ENCODE assay signal across 16 cellular contexts in the genomic region with DNA sequence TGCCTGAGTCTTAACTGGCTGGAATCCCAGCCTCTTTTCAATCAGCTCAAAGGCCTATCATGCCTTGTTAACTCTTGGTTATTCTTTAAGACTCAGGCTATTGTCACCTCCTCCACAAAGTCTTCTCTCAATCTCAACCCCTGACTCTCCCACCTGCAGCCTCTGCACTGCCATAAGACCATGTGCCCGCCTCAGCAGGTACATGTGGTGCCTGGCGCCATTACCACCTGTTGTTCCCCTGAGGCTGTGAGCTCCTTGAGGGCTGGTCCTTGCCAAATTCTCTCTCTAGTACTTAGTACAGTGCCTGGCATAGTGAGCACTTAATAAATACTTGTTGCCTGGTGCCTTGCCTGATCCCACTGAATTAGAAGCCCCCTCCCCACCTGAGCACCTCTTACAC.
DNase-seq lines count a peak whose midpoint lies in the region; ATAC-seq, FAIRE-seq and TF ChIP-seq lines count a peak whose summit lies in the region.
"Had no signal": no experiment of that assay in that cellular context is flagged by ENCODE, and none has a peak within 500 bp of the region (broad histone marks: within the 10 kb centered on the region; RNA-seq: fewer than 3 reads in every experiment).

No MANE protein-coding gene starts in this region.

- no peak overlapping the region for H3K4ac ChIP-seq in neuronal stem cell (ENCODE audit: low read length)

- no peak overlapping the region for H2AK5ac ChIP-seq in neuronal stem cell (ENCODE audit: low read depth, low read length)

- no peak overlapping the region for H3K9ac ChIP-seq in astrocyte (ENCODE audit: low read length)
- H3K9ac ChIP-seq in neuronal stem cell (ENCODE audit: low read depth, low read length, poor library complexity) = no peak overlapping the region

- H4K91ac ChIP-seq in neuronal stem cell (ENCODE audit: low read depth, low read length, poor library complexity) = no peak overlapping the region

- H3K4me3 Mint-ChIP-seq in astrocyte (ENCODE audit: unreplicated experiment) = no peak overlapping the region
- H3K4me3 Mint-ChIP-seq: CD4-positive, alpha-beta T cell had no signal

- H3K36me3 ChIP-seq in astrocyte (ENCODE audit: insufficient read depth, low read length) = no peaks in the 10 kb centered on the region
- H3K36me3 ChIP-seq in neuronal stem cell (replicated peaks in 1 of 2; ENCODE audit: control insufficient read depth in 2 of 2, insufficient read depth in 2 of 2, low read length in 2 of 2) = no peaks in the 10 kb centered on the region

- no peaks in the 10 kb centered on the region for H3K36me3 Mint-ChIP-seq in astrocyte (ENCODE audit: low read depth, unreplicated experiment)

- CTCF ChIA-PET in A549 (lab: Yijun Ruan, JAX) = interaction anchor here (1.1 to 1.8 kb wide), 2 partner anchors 43 to 173 kb away, joined by 3 to 6 read pairs; no protein-coding TSS in a partner anchor

- H3K23ac ChIP-seq in neuronal stem cell (ENCODE audit: low read depth, low read length, poor library complexity) = no peak overlapping the region

- no peak overlapping the region for H2BK120ac ChIP-seq in neuronal stem cell (ENCODE audit: low read depth, low read length)

- H2BK5ac ChIP-seq in neuronal stem cell (ENCODE audit: low read length) = no peak overlapping the region

- H3K27ac ChIP-seq in A549 = peak overlapping the region in 1 of 2 experiments; percentile 64; a peak in 3 of 6 replicates
- no peak overlapping the region for H3K27ac ChIP-seq in astrocyte (ENCODE audit: low read depth, low read length)
- peak overlapping the region; percentile 29 for H3K27ac ChIP-seq in neuronal stem cell (replicated peaks; ENCODE audit: low read length)
- H3K27ac ChIP-seq: RWPE1 had no signal

- no peak overlapping the region for H2AFZ ChIP-seq in astrocyte (ENCODE audit: low read depth, low read length)
- no peak overlapping the region for H2AFZ ChIP-seq in neuronal stem cell (ENCODE audit: low read length)

- H3K9me3 ChIP-seq in A549 (no peaks in the 10 kb centered on the region), astrocyte (ENCODE audit: insufficient read depth, low read depth, low read length) (peaks cover 3% of the 10 kb centered on the region), neuronal stem cell (replicated peaks in 1 of 2; ENCODE audit: control insufficient read depth in 2 of 2, insufficient read depth in 1 of 2, low read depth in 1 of 2, low read length in 2 of 2) (no peaks in the 10 kb centered on the region)

- no peak overlapping the region for H2BK15ac ChIP-seq in neuronal stem cell (ENCODE audit: low read length)

- no peak overlapping the region for H3K14ac ChIP-seq in neuronal stem cell (ENCODE audit: low read length)

- DNase-seq in A549 (ENCODE audit: low read depth in 1 of 2, low spot score in 1 of 2) (no peak), DMS79 treated with DMSO at 0.1 percent for 48 hours (lab: John Stamatoyannopoulos, UW) (peak; percentile 44), astrocyte (ENCODE audit: low read depth) (no peak), neuronal stem cell (ENCODE audit: low spot score) (peak; percentile 18), 8988T (no peak)
- DNase-seq: Calu3; CD4-positive, alpha-beta T cell; DMS53; Kasumi-1; NCI-H187; NCI-H446 treated with DMSO at 0.1 percent for 48 hours; NCI-H748 treated with DMSO at 0.1 percent for 48 hours had no signal

- H3K4me1 ChIP-seq in A549 = peaks cover 20% of the 10 kb centered on the region; the same call in 2 of the 3 replicates
- H3K4me1 ChIP-seq in astrocyte (ENCODE audit: insufficient read depth, low read length) = peaks cover 20% of the 10 kb centered on the region
- H3K4me1 ChIP-seq in neuronal stem cell (ENCODE audit: control insufficient read depth in 2 of 2, insufficient read depth in 1 of 2, low read depth in 1 of 2, low read length in 2 of 2) = peaks cover 9 to 29% of the 10 kb centered on the region in 2 donors

- TF ChIP-seq CTCF in A549 (IDR thresholded peaks at IDR 0.05) (no peak), astrocyte (IDR thresholded peaks at IDR 0.05; ENCODE audit: insufficient read depth, low read depth, low read length) (no peak)

- POLR2A ChIA-PET in A549 (lab: Yijun Ruan, JAX) = no interaction called here

- no peak for TF ChIP-seq EP300 in A549 (IDR thresholded peaks at IDR 0.05)

- ATAC-seq in A549 = no peak
- no peak for ATAC-seq in GM21381 (IDR thresholded peaks at IDR 0.05; ENCODE audit: unreplicated experiment)
- no peak for ATAC-seq in GM19455 (IDR thresholded peaks at IDR 0.05; ENCODE audit: unreplicated experiment)
- ATAC-seq in HG02623 (IDR thresholded peaks at IDR 0.05; ENCODE audit: unreplicated experiment) = no peak

- no peak for TF ChIP-seq POLR2A in A549 (IDR thresholded peaks at IDR 0.05; ENCODE audit: low read length)

- no peak overlapping the region for H4K8ac ChIP-seq in neuronal stem cell (ENCODE audit: low read depth, low read length)

- H3K79me2 ChIP-seq in astrocyte (ENCODE audit: insufficient read depth, low read length) = no peaks in the 10 kb centered on the region

- peaks cover 23% of the 10 kb centered on the region for H3K27me3 Mint-ChIP-seq in astrocyte (ENCODE audit: low read depth, unreplicated experiment)
- H3K27me3 Mint-ChIP-seq: CD4-positive, alpha-beta T cell had no signal

- H3K27me3 ChIP-seq in astrocyte (ENCODE audit: insufficient read depth, low read length) = no peaks in the 10 kb centered on the region
- H3K27me3 ChIP-seq in neuronal stem cell (ENCODE audit: control insufficient read depth in 3 of 3, insufficient read depth in 3 of 3, low read depth in 1 of 3, low read length in 3 of 3) = peaks cover 0 to 12% (median 0%) of the 10 kb centered on the region in 3 experiments

- no peaks in the 10 kb centered on the region for H3K79me1 ChIP-seq in neuronal stem cell (ENCODE audit: low read depth, low read length)

- FAIRE-seq in A549 (lab: Jason Lieb, UNC) = no peak
- FAIRE-seq in astrocyte (lab: Jason Lieb, UNC) = no peak

- peaks cover 22% of the 10 kb centered on the region for H3K4me1 Mint-ChIP-seq in astrocyte (ENCODE audit: low read depth, unreplicated experiment)

- 80% methylated on average over 2 of the region's 2 CpGs for WGBS in A549 (ENCODE audit: missing lambda C conversion rate)
- WGBS in neuronal stem cell (ENCODE audit: extremely low coverage in 2 of 2, insufficient read length in 2 of 2, insufficient replicate concordance in 1 of 2), 2 donors = no CpG with 5 or more reads among the region's 2 CpGs

- H3K4me3 ChIP-seq in A549 (no peak overlapping the region), astrocyte (ENCODE audit: insufficient read depth, low read depth, low read length) (no peak overlapping the region), neuronal stem cell (ENCODE audit: low read length in 2 of 2) (no peak overlapping the region)

- no peak overlapping the region for H2BK12ac ChIP-seq in neuronal stem cell (ENCODE audit: low read length)

- H3K18ac ChIP-seq in neuronal stem cell (ENCODE audit: low read length) = peak overlapping the region; percentile 60

- no peaks in the 10 kb centered on the region for H4K20me1 ChIP-seq in astrocyte (ENCODE audit: insufficient read depth, low read length)

- TF ChIP-seq RAD21 in A549 (conservative IDR thresholded peaks at IDR 0.05 in 1 of 2, IDR thresholded peaks at IDR 0.05 in 1 of 2) = no peak

- H3K4me2 ChIP-seq in A549 (peak overlapping the region; percentile 28; the same call in 2 of the 3 replicates), astrocyte (ENCODE audit: low read length) (peak overlapping the region; percentile 2), neuronal stem cell (ENCODE audit: insufficient read depth, low read length, poor library complexity, severe bottlenecking) (no peak overlapping the region)

- peaks cover 5% of the 10 kb centered on the region for H3K9me3 Mint-ChIP-seq in astrocyte (ENCODE audit: unreplicated experiment)
- H3K9me3 Mint-ChIP-seq: CD4-positive, alpha-beta T cell had no signal

- H3K27ac Mint-ChIP-seq in astrocyte (ENCODE audit: unreplicated experiment) = peak overlapping the region; percentile 8
- H3K27ac Mint-ChIP-seq: CD4-positive, alpha-beta T cell had no signal

TF ChIP-seq in A549, 52 proteins besides CTCF, POLR2A, EP300 and RAD21:
- TF ChIP-seq CBX8 (IDR thresholded peaks at IDR 0.05) (no peak), TP53 (CRISPR knock-in tag; IDR thresholded peaks at IDR 0.05) (no peak), ZSCAN20 (CRISPR knock-in tag; IDR thresholded peaks at IDR 0.05) (no peak), EHF (CRISPR knock-in tag; IDR thresholded peaks at IDR 0.05) (no peak), HOXB5 (CRISPR knock-in tag; IDR thresholded peaks at IDR 0.05) (no peak), ESRRA (IDR thresholded peaks at IDR 0.05; ENCODE audit: borderline replicate concordance, low read length) (no peak), TFCP2L1 (CRISPR knock-in tag; IDR thresholded peaks at IDR 0.05) (no peak), HDAC2 (IDR thresholded peaks at IDR 0.05) (no peak), RFX5 (IDR thresholded peaks at IDR 0.05) (no peak), POLR2AphosphoS2 (conservative IDR thresholded peaks at IDR 0.05; ENCODE audit: low read length) (no peak)
- TF ChIP-seq, protein P1, sequence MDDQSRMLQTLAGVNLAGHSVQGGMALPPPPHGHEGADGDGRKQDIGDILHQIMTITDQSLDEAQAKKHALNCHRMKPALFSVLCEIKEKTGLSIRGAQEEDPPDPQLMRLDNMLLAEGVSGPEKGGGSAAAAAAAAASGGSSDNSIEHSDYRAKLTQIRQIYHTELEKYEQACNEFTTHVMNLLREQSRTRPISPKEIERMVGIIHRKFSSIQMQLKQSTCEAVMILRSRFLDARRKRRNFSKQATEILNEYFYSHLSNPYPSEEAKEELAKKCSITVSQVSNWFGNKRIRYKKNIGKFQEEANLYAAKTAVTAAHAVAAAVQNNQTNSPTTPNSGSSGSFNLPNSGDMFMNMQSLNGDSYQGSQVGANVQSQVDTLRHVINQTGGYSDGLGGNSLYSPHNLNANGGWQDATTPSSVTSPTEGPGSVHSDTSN (IDR thresholded peaks at IDR 0.05) = no peak

Comparison
In these comparisons a context has a peak if more than half of its experiments do, and no peak if none do; other contexts are left out.
1. DNase-seq: peak in DMS79 treated with DMSO at 0.1 percent for 48 hours (single experiment) and neuronal stem cell (single experiment); none in A549 (0 of 2), astrocyte (single experiment) and 8988T (single experiment).